ENCODE assay signal across 8 cellular contexts in genomic region chr1:50970927-50971582, GRCh38. TPM values are rescaled to one million over a fixed set of nuclear protein-coding genes. Genes with fewer than 3 reads are reported as not detected.
DNase-seq lines count a peak whose midpoint lies in the region; ATAC-seq and TF ChIP-seq lines count a peak whose summit lies in the region.

No MANE protein-coding gene starts in this region.

- ATAC-seq in omental fat pad (ENCODE audit: low FRiP score) (no peak), GM21423 (IDR thresholded peaks at IDR 0.05; ENCODE audit: unreplicated experiment) (no peak), HG03342 (IDR thresholded peaks at IDR 0.05; ENCODE audit: unreplicated experiment) (no peak)

- intact Hi-C loops in colonic mucosa (cut with DNase I) (no loop called here), prostate gland (cut with DNase I) (no loop called here)

- no peaks in the 10 kb centered on the region for H3K27me3 ChIP-seq in colonic mucosa
- H3K27me3 ChIP-seq in prostate gland (replicated peaks; ENCODE audit: insufficient read depth) = no peaks in the 10 kb centered on the region

- H3K36me3 ChIP-seq in colonic mucosa (no peaks in the 10 kb centered on the region), prostate gland (no peaks in the 10 kb centered on the region)

- 34% methylated on average over 7 of the region's 7 CpGs for WGBS in prostate gland

- H3K4me3 ChIP-seq in colonic mucosa (peak overlapping the region; percentile 79), prostate gland (peak overlapping the region; percentile 67 to 79)

- TF ChIP-seq POLR2A in prostate gland (IDR thresholded peaks at IDR 0.05) = no peak

- peak overlapping the region in 1 of 2 donors; percentile 88 for H3K9ac ChIP-seq in colonic mucosa (ENCODE audit: low read depth in 2 of 2, low read length in 2 of 2)

- no peak overlapping the region for H3K27ac ChIP-seq in colonic mucosa
- H3K27ac ChIP-seq in prostate gland = peak overlapping the region; percentile 94 to 98

- TF ChIP-seq CTCF in colonic mucosa (IDR thresholded peaks at IDR 0.05) (no peak), prostate gland (IDR thresholded peaks at IDR 0.05) (no peak), omental fat pad (IDR thresholded peaks at IDR 0.05) (no peak)

- peak; percentile 43 for DNase-seq in EH (ENCODE audit: low read depth)
- peak; percentile 71 for DNase-seq in NCI-H2029 treated with DMSO at 0.1 percent for 48 hours (lab: John Stamatoyannopoulos, UW)
- no peak for DNase-seq in colonic mucosa
- no peak for DNase-seq in prostate gland (ENCODE audit: low spot score)
- no peak for DNase-seq in omental fat pad (ENCODE audit: low spot score)
- DNase-seq in stimulated activated CD4-positive, alpha-beta T cell treated with anti-CD3 and anti-CD28 coated beads, Interleukin-2, amount 100 ng/mL, for 48 hours = no peak

- H3K4me1 ChIP-seq in colonic mucosa (no peaks in the 10 kb centered on the region), prostate gland (replicated peaks) (no peaks in the 10 kb centered on the region)

- H3K9me3 ChIP-seq in colonic mucosa (no peaks in the 10 kb centered on the region), prostate gland (no peaks in the 10 kb centered on the region)

RNA-seq across cellular contexts. Expression of gene CDKN2C, which starts 1.0 kb away (rescaled TPM):
- total RNA-seq in colonic mucosa (10 to 100 TPM in 1 of 2 donors, 1 to 10 TPM in 1; 8.1 to 21.4 TPM), prostate gland (1 to 10 TPM; 6.8 to 8.4 TPM), omental fat pad (10 to 100 TPM; 20.0 to 82.8 (median 36.1) TPM)

RNA-seq across cellular contexts. Expression of gene FAF1, which starts 11.0 kb away (rescaled TPM):
- 10 to 100 TPM; 60.3 to 66.7 TPM for total RNA-seq in colonic mucosa
- 10 to 100 TPM; 40.4 to 41.5 TPM for total RNA-seq in prostate gland
- total RNA-seq in omental fat pad = 10 to 100 TPM; 32.3 to 51.4 (median 36.1) TPM

Comparison
In these comparisons a context has a peak if more than half of its experiments do, and no peak if none do; other contexts are left out.
1. DNase-seq: peak in EH (single experiment) and NCI-H2029 treated with DMSO at 0.1 percent for 48 hours (single experiment); none in colonic mucosa (single experiment), prostate gland (single experiment), omental fat pad (single experiment) and stimulated activated CD4-positive, alpha-beta T cell treated with anti-CD3 and anti-CD28 coated beads, Interleukin-2, amount 100 ng/mL, for 48 hours (0 of 2).